ENCODE assay signal across 8 cellular contexts in genomic region chr4:185470503-185471195, GRCh38. TPM values are rescaled to one million over a fixed set of nuclear protein-coding genes. Genes with fewer than 3 reads are reported as not detected.
DNase-seq lines count a peak whose midpoint lies in the region; ATAC-seq and TF ChIP-seq lines count a peak whose summit lies in the region.

No MANE protein-coding gene starts in this region.

- H3K27ac ChIP-seq in SU-DHL-6 (ENCODE audit: low read depth, low read length) (peak overlapping the region; percentile 80), mammary epithelial cell (ENCODE audit: insufficient read depth, low read depth, low read length) (no peak overlapping the region)

- H3F3A ChIP-seq in SU-DHL-6 (ENCODE audit: insufficient read depth): peaks cover 47% of the 10 kb centered on the region

- DNase-seq in NCI-H187 (lab: John Stamatoyannopoulos, UW): peak; percentile 27 to 40
- DNase-seq in NCI-H187 treated with DMSO at 0.1 percent for 48 hours (lab: John Stamatoyannopoulos, UW): no peak
- peak; percentile 38 for DNase-seq in mammary epithelial cell
- peak; percentile 26 for DNase-seq in iris pigment epithelial cell (ENCODE audit: low read depth)

- no peaks in the 10 kb centered on the region for H3K27me3 ChIP-seq in SU-DHL-6 (ENCODE audit: low read length)
- H3K27me3 ChIP-seq in mammary epithelial cell (ENCODE audit: insufficient read depth, low read length): peaks cover 5% of the 10 kb centered on the region
- H3K27me3 ChIP-seq in skeletal muscle satellite cell (ENCODE audit: control insufficient read depth, insufficient read depth, low read length): peaks cover 9% of the 10 kb centered on the region

- peak overlapping the region; percentile 66 for H3K4me3 ChIP-seq in SU-DHL-6 (ENCODE audit: insufficient read depth, low read length, poor library complexity, severe bottlenecking)
- peak overlapping the region; percentile 55 to 82 (median 71) for H3K4me3 ChIP-seq in mammary epithelial cell (replicated peaks in 1 of 3; ENCODE audit: insufficient read depth in 1 of 3, low read depth in 2 of 3, low read length in 3 of 3)
- peak overlapping the region; percentile 88 for H3K4me3 ChIP-seq in skeletal muscle satellite cell (ENCODE audit: low read length)

- peaks cover 56% of the 10 kb centered on the region for H3K79me2 ChIP-seq in SU-DHL-6 (ENCODE audit: insufficient read depth, low read length)
- no peaks in the 10 kb centered on the region for H3K79me2 ChIP-seq in mammary epithelial cell (ENCODE audit: insufficient read depth, low read length)

- ATAC-seq in HG03139 (IDR thresholded peaks at IDR 0.05; ENCODE audit: unreplicated experiment) (peak; percentile 7), GM19023 (IDR thresholded peaks at IDR 0.05; ENCODE audit: unreplicated experiment) (no peak)

- no peaks in the 10 kb centered on the region for H3K9me2 ChIP-seq in SU-DHL-6 (replicated peaks; ENCODE audit: insufficient read depth, low read length)

- in situ Hi-C loops in mammary epithelial cell (cut with MboI; ENCODE audit: low sequenced_read_pairs in 2 of 2): no loop called here

- CTCF ChIA-PET in mammary epithelial cell (lab: Charles Lee; ENCODE audit: low non-redundant PET): no interaction called here

- intact Hi-C loops in mammary epithelial cell (cut with micrococcal nuclease): loop anchor here (1.0 to 10.0 kb wide), 6 partner anchors 46 to 564 kb away; partner anchors contain the start of genes ANKRD37 and UFSP2

- H3K9me3 ChIP-seq in SU-DHL-6 (ENCODE audit: insufficient read depth, low read length): no peaks in the 10 kb centered on the region
- no peaks in the 10 kb centered on the region for H3K9me3 ChIP-seq in mammary epithelial cell (replicated peaks; ENCODE audit: insufficient read depth, low read length)
- H3K9me3 ChIP-seq in skeletal muscle satellite cell (replicated peaks; ENCODE audit: low read length): no peaks in the 10 kb centered on the region

- H4K20me1 ChIP-seq in SU-DHL-6 (ENCODE audit: low read depth, low read length) (no peaks in the 10 kb centered on the region), mammary epithelial cell (ENCODE audit: insufficient read depth, low read length) (no peaks in the 10 kb centered on the region)

- H3K9ac ChIP-seq in SU-DHL-6 (ENCODE audit: low read length) (peak overlapping the region; percentile 64), mammary epithelial cell (ENCODE audit: insufficient read depth, low read length) (no peak overlapping the region), skeletal muscle satellite cell (ENCODE audit: low read depth, low read length) (peak overlapping the region; percentile 72)

- H3K36me3 ChIP-seq in SU-DHL-6 (ENCODE audit: low read length) (peaks cover 5% of the 10 kb centered on the region; the same call in 1 of the 2 replicates), mammary epithelial cell (ENCODE audit: insufficient read depth, low read length) (no peaks in the 10 kb centered on the region), skeletal muscle satellite cell (ENCODE audit: insufficient read depth, low read length) (no peaks in the 10 kb centered on the region)

- dilution Hi-C loops in mammary epithelial cell (cut with HindIII; ENCODE audit: low sequenced_read_pairs): no loop called here

- H3K4me1 ChIP-seq in mammary epithelial cell (ENCODE audit: insufficient read depth, low read length) (peaks cover 10% of the 10 kb centered on the region), skeletal muscle satellite cell (ENCODE audit: control insufficient read depth, insufficient read depth, low read length) (peaks cover 12% of the 10 kb centered on the region)

- H3K4me2 ChIP-seq in SU-DHL-6 (ENCODE audit: low read depth, low read length, poor library complexity, severe bottlenecking) (peak overlapping the region; percentile 97), mammary epithelial cell (ENCODE audit: insufficient read depth, low read depth, low read length) (peak overlapping the region; percentile 100), skeletal muscle satellite cell (ENCODE audit: low read length) (peak overlapping the region; percentile 99)

- TF ChIP-seq CTCF in SU-DHL-6 (IDR thresholded peaks at IDR 0.05; ENCODE audit: insufficient read depth, low read length, poor library complexity, severe bottlenecking): no peak
- no peak for TF ChIP-seq CTCF in mammary epithelial cell (conservative IDR thresholded peaks at IDR 0.05 in 1 of 2, IDR thresholded peaks at IDR 0.05 in 1 of 2; ENCODE audit: extremely low read depth in 1 of 2, insufficient read depth in 1 of 2, low read depth in 1 of 2, low read length in 2 of 2)

- H2AFZ ChIP-seq in SU-DHL-6 (ENCODE audit: low read depth, low read length, severe bottlenecking): no peak overlapping the region
- H2AFZ ChIP-seq in mammary epithelial cell (ENCODE audit: low read depth, low read length): peak overlapping the region; percentile 98

- 11% methylated on average over 18 of the region's 41 CpGs for WGBS in mammary epithelial cell (ENCODE audit: low coverage, missing lambda C conversion rate)

- no TSS peak for BruUV-seq in mammary epithelial cell (replicated peaks; lab: Mats Ljungman, UMichigan)

RNA-seq across cellular contexts. Expression of gene CCDC110, which starts 0.9 kb away (rescaled TPM):
- total RNA-seq in mammary epithelial cell: under 1 TPM; 0.17 to 0.59 TPM
- 0.08 TPM for polyA plus RNA-seq in mammary epithelial cell
- polyA minus RNA-seq in mammary epithelial cell: not detected
- 1.7 and 3.0 TPM in 2 replicates for total RNA-seq in skeletal muscle satellite cell (2012; rRNA removed)

RNA-seq across cellular contexts. Expression of gene UFSP2, which starts 44.9 kb away (rescaled TPM):
- 10 to 100 TPM; 24.7 to 30.0 TPM for total RNA-seq in mammary epithelial cell
- 21.0 TPM for polyA plus RNA-seq in mammary epithelial cell
- polyA minus RNA-seq in mammary epithelial cell: 90.4 TPM
- 30.7 and 43.9 TPM in 2 replicates for total RNA-seq in skeletal muscle satellite cell (2012; rRNA removed)
